Comparison of ENCODE assay signal across 18 cellular contexts in the genomic region with DNA sequence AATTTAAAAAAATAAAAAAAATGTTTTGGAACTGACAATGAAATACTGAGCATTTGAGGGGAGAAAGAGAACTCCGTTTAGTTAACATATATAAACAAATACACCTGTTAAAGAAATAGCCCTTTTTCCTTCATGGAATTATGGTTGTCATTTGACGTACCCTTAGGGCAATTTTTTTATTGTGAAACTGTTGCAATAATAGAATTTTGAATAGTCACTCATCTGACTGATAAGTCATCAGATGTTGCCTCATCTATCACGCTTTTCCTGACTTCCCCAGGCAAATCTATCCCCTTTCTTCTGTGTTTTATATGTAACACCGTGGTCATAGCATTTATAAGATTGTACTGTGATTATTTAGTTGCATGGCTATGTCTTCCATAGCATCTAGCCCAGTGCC.
DNase-seq lines count a peak whose midpoint lies in the region; ATAC-seq and TF ChIP-seq lines count a peak whose summit lies in the region.
"Had no signal": no experiment of that assay in that cellular context is flagged by ENCODE, and none has a peak within 500 bp of the region (broad histone marks: within the 10 kb centered on the region; RNA-seq: fewer than 3 reads in every experiment).

No MANE protein-coding gene starts in this region.

- DNase-seq in MCF 10A (ENCODE audit: unreplicated experiment) (peak; percentile 43), breast epithelium (ENCODE audit: low spot score in 2 of 2) (no peak), mammary epithelial cell (peak; percentile 13), ureter (ENCODE audit: low spot score) (no peak)
- DNase-seq: AML-193; Caco-2; Calu3; CD4-positive, alpha-beta T cell; CD8-positive, alpha-beta T cell; DMS79 treated with DMSO at 0.1 percent for 48 hours; GDM1 had no signal

- no peak overlapping the region for H3K9ac ChIP-seq in mammary epithelial cell (ENCODE audit: insufficient read depth, low read length)
- H3K9ac ChIP-seq: BLaER1 treated with 17β-estradiol and CSF1 and Interleukin-3, amounts not matched to agents 10 nM and 100 nM had no signal

- POLR2A ChIA-PET in MCF 10A (lab: Yijun Ruan, JAX) = interaction anchor here (1.6 kb wide), 1 partner anchor 22 kb away, joined by 3 read pairs; no protein-coding TSS in a partner anchor

- WGBS in mammary epithelial cell (ENCODE audit: low coverage, missing lambda C conversion rate) = 53% methylated on average over 4 of the region's 4 CpGs

- dilution Hi-C loops in mammary epithelial cell (cut with HindIII; ENCODE audit: low sequenced_read_pairs) = no loop called here

- H3K79me2 ChIP-seq in mammary epithelial cell (ENCODE audit: insufficient read depth, low read length) = no peaks in the 10 kb centered on the region

- TF ChIP-seq CTCF in MCF 10A (IDR thresholded peaks at IDR 0.05; ENCODE audit: unreplicated experiment) (no peak), breast epithelium (IDR thresholded peaks at IDR 0.05) (no peak), mammary epithelial cell (conservative IDR thresholded peaks at IDR 0.05 in 1 of 2, IDR thresholded peaks at IDR 0.05 in 1 of 2; ENCODE audit: extremely low read depth in 1 of 2, insufficient read depth in 1 of 2, low read depth in 1 of 2, low read length in 2 of 2) (no peak)

- H3K4me1 Mint-ChIP-seq in MCF 10A (ENCODE audit: insufficient read depth, unreplicated experiment) = peaks cover 6% of the 10 kb centered on the region
- H3K4me1 Mint-ChIP-seq: B cell had no signal

- no peak for ATAC-seq in HG03139 (IDR thresholded peaks at IDR 0.05; ENCODE audit: unreplicated experiment)
- ATAC-seq: A549; CD8-positive, alpha-beta T cell; GM12878 had no signal

- H3K9me3 ChIP-seq in breast epithelium (no peaks in the 10 kb centered on the region), mammary epithelial cell (replicated peaks; ENCODE audit: insufficient read depth, low read length) (no peaks in the 10 kb centered on the region)
- H3K9me3 ChIP-seq: A549; BLaER1 treated with 17β-estradiol and CSF1 and Interleukin-3, amounts not matched to agents 10 nM and 100 nM; Caco-2 had no signal

- H3K36me3 ChIP-seq in breast epithelium (no peaks in the 10 kb centered on the region), mammary epithelial cell (ENCODE audit: insufficient read depth, low read length) (no peaks in the 10 kb centered on the region)
- H3K36me3 ChIP-seq: BLaER1 treated with 17β-estradiol and CSF1 and Interleukin-3, amounts not matched to agents 10 nM and 100 nM had no signal

- H3K4me3 ChIP-seq in breast epithelium = no peak overlapping the region
- H3K4me3 ChIP-seq in mammary epithelial cell (replicated peaks in 1 of 3; ENCODE audit: insufficient read depth in 1 of 3, low read depth in 2 of 3, low read length in 3 of 3) = no peak overlapping the region
- H3K4me3 ChIP-seq: A549; BLaER1 treated with 17β-estradiol and CSF1 and Interleukin-3, amounts not matched to agents 10 nM and 100 nM; GM12878 had no signal

- CTCF ChIA-PET in MCF 10A (lab: Yijun Ruan, JAX) = interaction anchor here (0.5 kb wide), 1 partner anchor 485 kb away, joined by 3 read pairs; no protein-coding TSS in a partner anchor
- CTCF ChIA-PET in mammary epithelial cell (lab: Charles Lee; ENCODE audit: low non-redundant PET) = no interaction called here

- no peak overlapping the region for H2AFZ ChIP-seq in mammary epithelial cell (ENCODE audit: low read depth, low read length)

- no peak overlapping the region for H3K4me3 Mint-ChIP-seq in MCF 10A (ENCODE audit: unreplicated experiment)
- H3K4me3 Mint-ChIP-seq: B cell; CD4-positive, alpha-beta T cell; CD8-positive, alpha-beta T cell had no signal

- H3K27ac Mint-ChIP-seq in MCF 10A (ENCODE audit: low read depth, unreplicated experiment) = peak overlapping the region; percentile 1
- H3K27ac Mint-ChIP-seq: B cell; CD4-positive, alpha-beta T cell; CD8-positive, alpha-beta T cell had no signal

- H3K27ac ChIP-seq in breast epithelium = no peak overlapping the region
- H3K27ac ChIP-seq in mammary epithelial cell (ENCODE audit: insufficient read depth, low read depth, low read length) = no peak overlapping the region
- H3K27ac ChIP-seq: 22Rv1; A549; BLaER1 treated with 17β-estradiol and CSF1 and Interleukin-3, amounts not matched to agents 10 nM and 100 nM; C4-2B had no signal

- TF ChIP-seq POLR2A in breast epithelium (IDR thresholded peaks at IDR 0.05) = no peak

- intact Hi-C loops in MCF 10A (cut with micrococcal nuclease) (no loop called here), breast epithelium (cut with DNase I; ENCODE audit: low total_unique reads) (no loop called here), mammary epithelial cell (cut with micrococcal nuclease) (no loop called here)

- H4K20me1 ChIP-seq in mammary epithelial cell (ENCODE audit: insufficient read depth, low read length) = no peaks in the 10 kb centered on the region
- H4K20me1 ChIP-seq: BLaER1 treated with 17β-estradiol and CSF1 and Interleukin-3, amounts not matched to agents 10 nM and 100 nM had no signal

- H3K27me3 Mint-ChIP-seq in MCF 10A (ENCODE audit: insufficient read depth, unreplicated experiment) = peaks cover 45% of the 10 kb centered on the region
- H3K27me3 Mint-ChIP-seq: CD4-positive, alpha-beta T cell had no signal

- no peak overlapping the region for H3K4me2 ChIP-seq in mammary epithelial cell (ENCODE audit: insufficient read depth, low read depth, low read length)
- H3K4me2 ChIP-seq: A549; BLaER1 treated with 17β-estradiol and CSF1 and Interleukin-3, amounts not matched to agents 10 nM and 100 nM had no signal

- no peaks in the 10 kb centered on the region for H3K36me3 Mint-ChIP-seq in MCF 10A (ENCODE audit: insufficient read depth, unreplicated experiment)
- H3K36me3 Mint-ChIP-seq: CD8-positive, alpha-beta T cell had no signal

- no peaks in the 10 kb centered on the region for H3K4me1 ChIP-seq in breast epithelium
- H3K4me1 ChIP-seq in mammary epithelial cell (ENCODE audit: insufficient read depth, low read length) = peaks cover 4% of the 10 kb centered on the region
- H3K4me1 ChIP-seq: A549, Caco-2 had no signal

- in situ Hi-C loops in mammary epithelial cell (cut with MboI; ENCODE audit: low sequenced_read_pairs in 2 of 2) = no loop called here

- H3K9me3 Mint-ChIP-seq in MCF 10A (ENCODE audit: unreplicated experiment) = no peaks in the 10 kb centered on the region
- H3K9me3 Mint-ChIP-seq: CD4-positive, alpha-beta T cell; CD8-positive, alpha-beta T cell had no signal

- H3K27me3 ChIP-seq in breast epithelium (peaks cover 0 to 22% of the 10 kb centered on the region in 2 donors), mammary epithelial cell (ENCODE audit: insufficient read depth, low read length) (peaks cover 2% of the 10 kb centered on the region)

- BruUV-seq in MCF 10A (replicated peaks; lab: Mats Ljungman, UMichigan) (no TSS peak), mammary epithelial cell (replicated peaks; lab: Mats Ljungman, UMichigan) (no TSS peak)

Comparison
In these comparisons a context has a peak if more than half of its experiments do, and no peak if none do; other contexts are left out.
1. DNase-seq: peak in MCF 10A (single experiment) and mammary epithelial cell (single experiment); none in breast epithelium (0 of 2) and ureter (single experiment).